ENCODE assay signal across 1 cellular context in genomic region chr10:31940839-31941653, GRCh38.
A peak's percentile ranks its signal among the peaks of the same experiment; 100 is the strongest.
TF ChIP-seq lines count a peak whose summit lies in the region.

No MANE protein-coding gene starts in this region.

TF ChIP-seq in HCT116, 20 proteins besides CTCF, POLR2A, EP300 and RAD21 (continued from another document):
- TF ChIP-seq FOSL1 (IDR thresholded peaks at IDR 0.05; ENCODE audit: low read depth) (peak; percentile 99), SP1 (IDR thresholded peaks at IDR 0.05; ENCODE audit: low read depth) (peak; percentile 98), CBX3 (IDR thresholded peaks at IDR 0.05; ENCODE audit: low read depth) (peak; percentile 94; the same call in 1 of the 2 replicates), EZH2phosphoT487 (IDR thresholded peaks at IDR 0.05; ENCODE audit: borderline replicate concordance) (no peak), TCF7L2 (IDR thresholded peaks at IDR 0.05; ENCODE audit: borderline replicate concordance, extremely low read depth, insufficient read depth, insufficient read length) (peak; percentile 99), SRF (IDR thresholded peaks at IDR 0.05; ENCODE audit: low read depth) (peak; percentile 89), ATF3 (IDR thresholded peaks at IDR 0.05) (peak; percentile 77; the same call in 1 of the 2 replicates), ZFX (IDR thresholded peaks at IDR 0.05) (no peak), ZBTB33 (IDR thresholded peaks at IDR 0.05; ENCODE audit: extremely low read depth, insufficient replicate concordance, low read length) (peak; percentile 83), EGR1 (IDR thresholded peaks at IDR 0.05; ENCODE audit: low read depth) (peak; percentile 54; the same call in 1 of the 2 replicates)
TF ChIP-seq in HCT116: peak in this region for 14.
